In the genomic region with DNA sequence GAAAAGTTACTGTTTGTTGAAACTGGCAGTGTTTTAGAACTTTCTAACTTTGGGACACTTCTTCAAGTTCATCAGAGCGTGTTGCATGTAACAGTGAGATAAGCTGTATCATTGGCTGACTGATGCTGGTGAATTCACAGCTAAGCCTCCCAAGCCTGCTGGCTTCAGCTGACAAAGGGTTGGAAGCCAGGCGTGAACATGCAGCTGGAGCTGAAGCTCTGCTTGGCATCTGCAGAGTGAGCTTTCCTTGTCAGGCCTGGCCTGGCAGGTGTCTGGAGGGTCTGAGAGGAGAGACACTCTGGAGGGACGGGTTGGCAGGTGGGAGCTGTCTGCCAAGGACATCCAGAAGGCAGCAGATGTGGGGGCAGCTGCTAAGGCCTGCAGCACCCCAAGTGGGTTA, we compare ENCODE assay signal across 7 cellular contexts. TPM values are rescaled to one million over a fixed set of nuclear protein-coding genes. Genes with fewer than 3 reads are reported as not detected.
DNase-seq lines count a peak whose midpoint lies in the region; TF ChIP-seq lines count a peak whose summit lies in the region.

No MANE protein-coding gene starts in this region.

- H3K36me3 ChIP-seq in H7 (replicated peaks; ENCODE audit: control insufficient read depth, insufficient read depth, low read length), result no peaks in the 10 kb centered on the region
- no peaks in the 10 kb centered on the region for H3K36me3 ChIP-seq in duodenal mucosa (ENCODE audit: control insufficient read depth in 1 of 2, insufficient read depth in 2 of 2, low read length in 2 of 2)
- H3K36me3 ChIP-seq in parathyroid adenoma (ENCODE audit: control insufficient read depth, insufficient read depth, low read length), result no peaks in the 10 kb centered on the region

- H3K79me2 ChIP-seq in parathyroid adenoma, result peaks cover 14% of the 10 kb centered on the region

- H3K4me3 ChIP-seq in H7 (ENCODE audit: insufficient read depth, low read depth, low read length), result no peak overlapping the region
- peak overlapping the region; percentile 60 to 68 for H3K4me3 ChIP-seq in duodenal mucosa (ENCODE audit: low read depth in 1 of 2, low read length in 2 of 2)
- H3K4me3 ChIP-seq in parathyroid adenoma (ENCODE audit: low read depth, low read length), result peak overlapping the region; percentile 36

- H3K9me3 ChIP-seq in duodenal mucosa (ENCODE audit: control insufficient read depth in 1 of 2, low read length in 2 of 2), result no peaks in the 10 kb centered on the region
- no peaks in the 10 kb centered on the region for H3K9me3 ChIP-seq in parathyroid adenoma (ENCODE audit: control insufficient read depth, low read length)

- DNase-seq in H7, result peak; percentile 9
- peak; percentile 6 to 63 for DNase-seq in NCI-H526 (lab: John Stamatoyannopoulos, UW)
- DNase-seq in SKM-1 (lab: John Stamatoyannopoulos, UW; ENCODE audit: unreplicated experiment), result no peak
- no peak for DNase-seq in activated CD4-positive, CD25-positive, alpha-beta regulatory T cell treated with anti-CD3 and anti-CD28 coated beads, Interleukin-2, amount 50 U/mL, for 72 hours
- no peak for DNase-seq in SKM-1 treated with dmso at 0.1 percent for 144 hours (lab: John Stamatoyannopoulos, UW; ENCODE audit: unreplicated experiment)

- peak overlapping the region; percentile 61 for H3K4me2 ChIP-seq in parathyroid adenoma (ENCODE audit: low read length)

- H3K27me3 ChIP-seq in H7 (ENCODE audit: control insufficient read depth, insufficient read depth, low read length), result peaks cover 4% of the 10 kb centered on the region
- H3K27me3 ChIP-seq in duodenal mucosa (ENCODE audit: control insufficient read depth in 1 of 2, insufficient read depth in 2 of 2, low read length in 2 of 2), result no peaks in the 10 kb centered on the region
- H3K27me3 ChIP-seq in parathyroid adenoma (ENCODE audit: control insufficient read depth, insufficient read depth, low read length), result no peaks in the 10 kb centered on the region

- H3K27ac ChIP-seq in duodenal mucosa (ENCODE audit: low read depth, low read length), result no peak overlapping the region
- peak overlapping the region; percentile 94 for H3K27ac ChIP-seq in parathyroid adenoma

- H2AFZ ChIP-seq in parathyroid adenoma, result no peak overlapping the region

- H3K9ac ChIP-seq in duodenal mucosa (ENCODE audit: low read depth in 1 of 2, low read length in 2 of 2) (peak overlapping the region; percentile 30 to 62), parathyroid adenoma (no peak overlapping the region)

- no peak for TF ChIP-seq CTCF in parathyroid adenoma (IDR thresholded peaks at IDR 0.05)

- H3K4me1 ChIP-seq in duodenal mucosa (ENCODE audit: control insufficient read depth in 1 of 2, insufficient read depth in 2 of 2, low read length in 2 of 2) (peaks cover 29 to 32% of the 10 kb centered on the region in 2 donors), parathyroid adenoma (peaks cover 25% of the 10 kb centered on the region)

RNA-seq across cellular contexts. Expression of gene AMPD3, which starts 1.5 kb away (rescaled TPM):
- 2.2 and 3.8 TPM in 2 replicates for total RNA-seq in H7 (2014; rRNA removed; shearing (Covaris generic))

Comparison
In these comparisons a context has a peak if more than half of its experiments do, and no peak if none do; other contexts are left out.
1. DNase-seq: peak in H7 (single experiment) and NCI-H526 (2 of 2); none in SKM-1 (single experiment), activated CD4-positive, CD25-positive, alpha-beta regulatory T cell treated with anti-CD3 and anti-CD28 coated beads, Interleukin-2, amount 50 U/mL, for 72 hours (single experiment) and SKM-1 treated with dmso at 0.1 percent for 144 hours (single experiment).